11 cellular contexts compared by ENCODE assay signal in the genomic region with DNA sequence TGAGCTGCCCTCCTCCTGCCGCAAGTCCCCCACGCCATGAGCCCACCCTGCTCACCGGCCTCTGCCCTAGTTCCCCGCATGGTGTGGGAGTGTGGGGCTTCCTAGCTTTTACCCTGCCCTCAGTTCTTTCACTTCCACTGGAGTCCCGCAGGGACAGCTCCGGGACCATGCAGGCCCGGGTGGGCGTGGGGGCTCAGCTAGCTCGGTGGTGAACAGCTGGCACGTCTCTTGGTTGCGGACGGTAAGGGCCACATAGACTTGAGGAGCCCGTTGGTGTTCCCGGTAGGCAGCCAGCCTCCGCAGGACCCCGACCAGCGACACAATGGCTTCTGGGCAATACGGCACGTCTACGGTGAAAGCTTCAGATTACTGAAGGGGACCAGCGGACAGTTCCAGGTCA.
"Had no signal": no experiment of that assay in that cellular context is flagged by ENCODE, and none has a peak within 500 bp of the region (broad histone marks: within the 10 kb centered on the region; RNA-seq: fewer than 3 reads in every experiment).

No MANE protein-coding gene starts in this region.

- FAIRE-seq: H1, H54 had no signal

- H3K4me2 ChIP-seq: GM23338 had no signal

- ATAC-seq: GM23338, HCT116 had no signal

- H3K36me3 ChIP-seq: HAP-1 had no signal

- H3K9ac ChIP-seq: GM23248 had no signal

- H3K9me3 ChIP-seq: HAP-1 had no signal

- H2AFZ ChIP-seq: GM23248, GM23338 had no signal

- H3K27ac ChIP-seq: GM23248 had no signal

- H3K4me3 ChIP-seq: GM23248, GM23338, HAP-1 had no signal

- DNase-seq: GM23248, GOT3, H7, H9, HCEC 1CT, HFFc6 had no signal

- H3K4me1 ChIP-seq: HAP-1 had no signal
